ENCODE assay signal across 8 cellular contexts in genomic region chr19:45424191-45425058, GRCh38. TPM values are rescaled to one million over a fixed set of nuclear protein-coding genes. Genes with fewer than 3 reads are reported as not detected.
A peak's percentile ranks its signal among the peaks of the same experiment; 100 is the strongest.
DNase-seq lines count a peak whose midpoint lies in the region; ATAC-seq and TF ChIP-seq lines count a peak whose summit lies in the region.

No MANE protein-coding gene starts in this region.

- peak overlapping the region; percentile 98 for H4K12ac ChIP-seq in trophoblast cell (ENCODE audit: low read depth, low read length)

- peaks cover 9% of the 10 kb centered on the region for H3K27me3 ChIP-seq in CD4-positive, alpha-beta T cell (ENCODE audit: control insufficient read depth, insufficient read depth, low read length)
- no peaks in the 10 kb centered on the region for H3K27me3 ChIP-seq in NT2/D1 (ENCODE audit: insufficient read depth, insufficient read length)
- H3K27me3 ChIP-seq in heart right ventricle = peaks cover 0 to 14% (median 0%) of the 10 kb centered on the region in 7 donors
- no peaks in the 10 kb centered on the region for H3K27me3 ChIP-seq in trophoblast cell (ENCODE audit: insufficient read depth, low read length)

- peak overlapping the region; percentile 48 for H3K4me3 ChIP-seq in NT2/D1 (ENCODE audit: insufficient read length, low read depth)
- H3K4me3 ChIP-seq in heart right ventricle = peak overlapping the region; percentile 42 to 81 (median 72)
- peak overlapping the region; percentile 58 for H3K4me3 ChIP-seq in trophoblast cell (ENCODE audit: low read depth, low read length)

- H3K4me1 ChIP-seq in NT2/D1 (ENCODE audit: insufficient read depth, insufficient read length) (peaks cover 2% of the 10 kb centered on the region), heart right ventricle (peaks cover 11 to 67% (median 52%) of the 10 kb centered on the region in 9 donors), trophoblast cell (ENCODE audit: control insufficient read depth in 1 of 2, insufficient read depth in 2 of 2, low read length in 2 of 2) (peaks cover 5 to 15% of the 10 kb centered on the region in 2 experiments)

- peak overlapping the region; percentile 98 for H3K18ac ChIP-seq in trophoblast cell (ENCODE audit: low read length)

- H2AFZ ChIP-seq in trophoblast cell (ENCODE audit: insufficient read depth, low read length, poor library complexity) = peak overlapping the region; percentile 82

- H4K91ac ChIP-seq in trophoblast cell (ENCODE audit: low read depth, low read length) = peak overlapping the region; percentile 94

- peak overlapping the region; percentile 92 for H3K4me3 Mint-ChIP-seq in CD4-positive, alpha-beta T cell
- H3K4me3 Mint-ChIP-seq in activated naive CD8-positive, alpha-beta T cell treated with anti-CD3 and anti-CD28 coated beads for 36 hours = peak overlapping the region; percentile 95

- H3K36me3 Mint-ChIP-seq in CD4-positive, alpha-beta T cell (ENCODE audit: low read depth) = peaks cover 25% of the 10 kb centered on the region
- H3K36me3 Mint-ChIP-seq in activated naive CD8-positive, alpha-beta T cell treated with anti-CD3 and anti-CD28 coated beads for 36 hours = peaks cover 13% of the 10 kb centered on the region

- H3K14ac ChIP-seq in trophoblast cell (ENCODE audit: low read length) = peak overlapping the region; percentile 98

- H3K36me3 ChIP-seq in NT2/D1 (ENCODE audit: insufficient read depth, insufficient read length, low read length) = peaks cover 21% of the 10 kb centered on the region
- peaks cover 0 to 29% (median 1%) of the 10 kb centered on the region in 9 donors for H3K36me3 ChIP-seq in heart right ventricle
- peaks cover 4 to 11% of the 10 kb centered on the region in 2 experiments for H3K36me3 ChIP-seq in trophoblast cell (ENCODE audit: control insufficient read depth in 1 of 2, insufficient read depth in 2 of 2, low read length in 2 of 2)

- POLR2A ChIA-PET in CD4-positive, alpha-beta T cell (lab: Charles Lee) = interaction anchor here (1.0 kb wide), 2 partner anchors 19 to 54 kb away, joined by 3 read pairs; no protein-coding TSS in a partner anchor

- H3K79me2 ChIP-seq in trophoblast cell (ENCODE audit: control insufficient read depth, insufficient read depth, low read length, poor library complexity) = peaks cover 8% of the 10 kb centered on the region

- peak overlapping the region; percentile 76 for H3K9ac ChIP-seq in NT2/D1 (ENCODE audit: insufficient read length, low read depth)
- peak overlapping the region; percentile 75 for H3K9ac ChIP-seq in trophoblast cell (ENCODE audit: low read length)

- peaks cover 21% of the 10 kb centered on the region for H3K79me1 ChIP-seq in trophoblast cell (ENCODE audit: low read length)

- TF ChIP-seq CTCF in CD4-positive, alpha-beta T cell (IDR thresholded peaks at IDR 0.05) = no peak
- no peak for TF ChIP-seq CTCF in heart right ventricle (IDR thresholded peaks at IDR 0.05)

- ATAC-seq in CD4-positive, alpha-beta T cell (ENCODE audit: poor library complexity) = peak; percentile 14
- ATAC-seq in GM21825 (IDR thresholded peaks at IDR 0.05; ENCODE audit: unreplicated experiment) (peak; percentile 13), heart right ventricle (peak; percentile 22 to 70 (median 48)), HG03039 (IDR thresholded peaks at IDR 0.05; ENCODE audit: unreplicated experiment) (no peak)

- H3K23ac ChIP-seq in trophoblast cell (ENCODE audit: low read length) = no peak overlapping the region

- DNase-seq in CD4-positive, alpha-beta T cell = no peak
- no peak for DNase-seq in NT2/D1 (ENCODE audit: low read depth, low spot score)
- peak; percentile 64 for DNase-seq in activated naive CD8-positive, alpha-beta T cell treated with anti-CD3 and anti-CD28 coated beads for 36 hours
- DNase-seq in heart right ventricle = peak; percentile 67 to 78
- peak; percentile 83 to 90 for DNase-seq in trophoblast cell
- DNase-seq in NCI-H128 (lab: John Stamatoyannopoulos, UW; ENCODE audit: unreplicated experiment) = no peak

- CTCF ChIA-PET in CD4-positive, alpha-beta T cell (lab: Charles Lee) = interaction anchor here (1.0 to 3.0 kb wide), 4 partner anchors 15 to 61 kb away, joined by 3 to 20 read pairs (median 10); no protein-coding TSS in a partner anchor

- peak overlapping the region; percentile 54 for H3K27ac ChIP-seq in CD4-positive, alpha-beta T cell (ENCODE audit: low read depth, low read length)
- H3K27ac ChIP-seq in heart right ventricle (peak overlapping the region; percentile 34 to 96 (median 92)), trophoblast cell (ENCODE audit: low read depth, low read length) (peak overlapping the region; percentile 96)

- H3K9me3 Mint-ChIP-seq in CD4-positive, alpha-beta T cell = no peaks in the 10 kb centered on the region
- H3K9me3 Mint-ChIP-seq in activated naive CD8-positive, alpha-beta T cell treated with anti-CD3 and anti-CD28 coated beads for 36 hours = no peaks in the 10 kb centered on the region

- peak overlapping the region; percentile 67 for H3K4me2 ChIP-seq in trophoblast cell (ENCODE audit: low read length)

- H3K9me3 ChIP-seq in CD4-positive, alpha-beta T cell (ENCODE audit: control insufficient read depth, low read length) = no peaks in the 10 kb centered on the region
- H3K9me3 ChIP-seq in NT2/D1 (ENCODE audit: insufficient read depth, low read length) (no peaks in the 10 kb centered on the region), heart right ventricle (no peaks in the 10 kb centered on the region), trophoblast cell (ENCODE audit: insufficient read depth, low read depth, low read length) (no peaks in the 10 kb centered on the region)

- H3K27ac Mint-ChIP-seq in CD4-positive, alpha-beta T cell = peak overlapping the region; percentile 80
- H3K27ac Mint-ChIP-seq in activated naive CD8-positive, alpha-beta T cell treated with anti-CD3 and anti-CD28 coated beads for 36 hours = peak overlapping the region; percentile 96

- H2BK5ac ChIP-seq in trophoblast cell (ENCODE audit: low read depth, low read length, poor library complexity) = peak overlapping the region; percentile 94

- H3K4ac ChIP-seq in trophoblast cell (ENCODE audit: low read depth, low read length) = peak overlapping the region; percentile 77

- 8 to 13% methylated on average over 24 of the region's 24 CpGs for WGBS in heart right ventricle, 2 donors
- WGBS in trophoblast cell (ENCODE audit: extremely low coverage, insufficient coverage, insufficient read length) = no CpG with 5 or more reads among the region's 24 CpGs

- peaks cover 43% of the 10 kb centered on the region for H3K4me1 Mint-ChIP-seq in CD4-positive, alpha-beta T cell (ENCODE audit: low read depth)
- H3K4me1 Mint-ChIP-seq in activated naive CD8-positive, alpha-beta T cell treated with anti-CD3 and anti-CD28 coated beads for 36 hours = peaks cover 50% of the 10 kb centered on the region

- H2BK120ac ChIP-seq in trophoblast cell (ENCODE audit: insufficient read depth, low read length, poor library complexity) = peak overlapping the region; percentile 99

- H2BK12ac ChIP-seq in trophoblast cell (ENCODE audit: low read length) = peak overlapping the region; percentile 58

- intact Hi-C loops in CD4-positive, alpha-beta T cell (cut with DNase I, micrococcal nuclease) = loop anchor here (2.0 to 10.0 kb wide), 4 partner anchors 18 to 218 kb away; partner anchors contain the start of genes OPA3 (in 1 of the 2) and POLR1G (in 1 of the 2)
- intact Hi-C loops in heart right ventricle (cut with DNase I) = loop anchor here in 2 of 10 donors (10.0 kb wide), 2 partner anchors 50 to 220 kb away; no protein-coding TSS in a partner anchor

- peaks cover 9% of the 10 kb centered on the region for H3K27me3 Mint-ChIP-seq in CD4-positive, alpha-beta T cell
- peaks cover 17% of the 10 kb centered on the region for H3K27me3 Mint-ChIP-seq in activated naive CD8-positive, alpha-beta T cell treated with anti-CD3 and anti-CD28 coated beads for 36 hours

- peak overlapping the region; percentile 96 for H2AK5ac ChIP-seq in trophoblast cell (ENCODE audit: low read length)

- H4K8ac ChIP-seq in trophoblast cell (ENCODE audit: low read depth, low read length) = peak overlapping the region; percentile 100

RNA-seq across cellular contexts. Expression of gene ERCC1, which starts 0.7 kb away (rescaled TPM):
- 10 to 100 TPM; 32.5 to 32.6 TPM for total RNA-seq in CD4-positive, alpha-beta T cell
- 10 to 100 TPM; 50.0 to 53.2 TPM for total RNA-seq in activated naive CD8-positive, alpha-beta T cell treated with anti-CD3 and anti-CD28 coated beads for 36 hours
- total RNA-seq in heart right ventricle = 100 to 1,000 TPM; 113 to 194 (median 136) TPM
- polyA plus RNA-seq in heart right ventricle = 100 to 1,000 TPM; 147 to 183 TPM
- polyA plus RNA-seq in trophoblast cell (2013) = 56.9 and 58.5 TPM in 2 replicates

RNA-seq across cellular contexts. Expression of gene POLR1G, which starts 18.0 kb away (rescaled TPM):
- under 1 TPM; 0.16 to 0.28 TPM for total RNA-seq in CD4-positive, alpha-beta T cell
- total RNA-seq in activated naive CD8-positive, alpha-beta T cell treated with anti-CD3 and anti-CD28 coated beads for 36 hours = 10 to 100 TPM; 27.0 to 27.1 TPM
- total RNA-seq in heart right ventricle = 1 to 10 TPM; 4.1 to 9.8 (median 5.6) TPM
- 1 to 10 TPM; 5.1 to 8.2 TPM for polyA plus RNA-seq in heart right ventricle
- 10.8 and 11.1 TPM in 2 replicates for polyA plus RNA-seq in trophoblast cell (2013)

RNA-seq across cellular contexts. Expression of gene PPP1R13L, which starts 19.6 kb away (rescaled TPM):
- total RNA-seq in CD4-positive, alpha-beta T cell = 1 to 10 TPM; 1.5 to 3.7 TPM
- total RNA-seq in activated naive CD8-positive, alpha-beta T cell treated with anti-CD3 and anti-CD28 coated beads for 36 hours = 1 to 10 TPM; 3.6 to 4.7 TPM
- total RNA-seq in heart right ventricle = 100 to 1,000 TPM; 134 to 204 (median 166) TPM
- polyA plus RNA-seq in heart right ventricle = 100 to 1,000 TPM in 1 of 2 donors, 10 to 100 TPM in 1; 85.2 to 265 TPM
- 190 TPM in 2 replicates for polyA plus RNA-seq in trophoblast cell (2013)

RNA-seq across cellular contexts. Expression of gene FOSB, which starts 43.4 kb away (rescaled TPM):
- total RNA-seq in CD4-positive, alpha-beta T cell = 100 to 1,000 TPM; 422 to 424 TPM
- total RNA-seq in activated naive CD8-positive, alpha-beta T cell treated with anti-CD3 and anti-CD28 coated beads for 36 hours = 10 to 100 TPM in 1 of 2 experiments, 1 to 10 TPM in 1; 9.7 to 10.5 TPM
- total RNA-seq in heart right ventricle = 10 to 100 TPM in 2 of 10 donors, 1 to 10 TPM in 7, under 1 TPM in 1; 0.39 to 54.5 (median 4.9) TPM
- polyA plus RNA-seq in heart right ventricle = 1 to 10 TPM; 2.1 to 5.5 TPM
- polyA plus RNA-seq in trophoblast cell (2013) = 37.2 and 40.1 TPM in 2 replicates

RNA-seq across cellular contexts. Expression of gene ERCC2, which starts 54.1 kb away (rescaled TPM):
- total RNA-seq in CD4-positive, alpha-beta T cell = 1 to 10 TPM; 8.7 to 9.6 TPM
- 10 to 100 TPM; 25.5 to 29.1 TPM for total RNA-seq in activated naive CD8-positive, alpha-beta T cell treated with anti-CD3 and anti-CD28 coated beads for 36 hours
- total RNA-seq in heart right ventricle = 10 to 100 TPM; 11.4 to 15.2 (median 14.1) TPM
- polyA plus RNA-seq in heart right ventricle = 10 to 100 TPM in 1 of 2 donors, 1 to 10 TPM in 1; 6.5 to 11.8 TPM
- 28.2 and 30.2 TPM in 2 replicates for polyA plus RNA-seq in trophoblast cell (2013)

Comparison
In these comparisons a context has a peak if more than half of its experiments do, and no peak if none do; other contexts are left out.
1. DNase-seq: peak in activated naive CD8-positive, alpha-beta T cell treated with anti-CD3 and anti-CD28 coated beads for 36 hours (single experiment), heart right ventricle (2 of 2) and trophoblast cell (2 of 2); none in CD4-positive, alpha-beta T cell (0 of 10), NT2/D1 (single experiment) and NCI-H128 (single experiment).
2. RNA of gene POLR1G, which starts 18.0 kb away (total RNA-seq): 27.0 to 27.1 TPM in activated naive CD8-positive, alpha-beta T cell treated with anti-CD3 and anti-CD28 coated beads for 36 hours and 4.1 to 9.8 TPM in heart right ventricle; 0.16 to 0.28 TPM in CD4-positive, alpha-beta T cell; every median in the first group is over 4 times any median in the second.
3. RNA of gene PPP1R13L, which starts 19.6 kb away (total RNA-seq): 134 to 204 TPM in heart right ventricle; 3.6 to 4.7 TPM in activated naive CD8-positive, alpha-beta T cell treated with anti-CD3 and anti-CD28 coated beads for 36 hours and 1.5 to 3.7 TPM in CD4-positive, alpha-beta T cell; every median in the first group is over 10 times any median in the second.
4. Peak in every context shown above with its lines, with median percentiles within 50 percentile points of each other: H3K27ac ChIP-seq and H3K4me3 ChIP-seq.